8 cellular contexts compared by ENCODE assay signal in the genomic region with DNA sequence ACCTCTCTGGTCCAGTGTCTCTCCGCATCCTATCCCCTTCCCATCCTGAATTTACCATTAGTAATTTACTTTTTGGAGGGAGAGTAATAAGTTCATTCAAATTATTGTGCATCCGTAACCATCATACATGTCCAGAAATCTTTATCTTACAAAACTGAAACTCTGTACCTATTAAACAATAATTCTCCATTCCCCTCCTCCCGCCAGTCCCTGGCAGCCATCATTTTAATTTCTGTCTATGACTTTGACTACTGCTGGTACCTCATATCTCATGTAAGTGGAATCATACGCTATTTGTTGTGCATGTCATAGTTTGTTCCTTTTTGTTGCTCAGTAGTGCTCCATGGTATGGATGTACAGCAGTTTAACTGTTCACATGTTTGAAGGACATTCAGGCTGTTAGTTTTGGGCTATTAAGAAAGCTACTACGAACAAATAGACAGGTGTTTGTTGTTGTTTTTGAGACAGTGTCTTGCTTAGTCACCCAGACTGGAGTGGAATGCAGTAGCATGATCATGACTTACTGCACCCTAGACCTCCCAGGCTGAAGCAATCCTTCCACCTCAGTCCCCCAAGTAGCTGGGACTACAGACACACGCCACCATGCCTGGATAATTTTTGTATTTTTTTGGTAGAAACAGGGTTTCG. TPM values are rescaled to one million over a fixed set of nuclear protein-coding genes. Genes with fewer than 3 reads are reported as not detected.
DNase-seq lines count a peak whose midpoint lies in the region; TF ChIP-seq lines count a peak whose summit lies in the region.

No MANE protein-coding gene starts in this region.

- H3K9me3 Mint-ChIP-seq in dendritic cell treated with granulocyte-macrophage colony-stimulating factor and Interleukin-4, amounts not matched to agents 40 ng/mL and 50 ng/mL, for 4 days = no peaks in the 10 kb centered on the region

- no peak overlapping the region for H3K27ac ChIP-seq in OCI-LY1 (ENCODE audit: low read depth, low read length, poor library complexity, severe bottlenecking)

- H4K20me1 ChIP-seq in OCI-LY1 (ENCODE audit: insufficient read depth, low read length) = no peaks in the 10 kb centered on the region

- no peak overlapping the region for H3K27ac Mint-ChIP-seq in dendritic cell treated with granulocyte-macrophage colony-stimulating factor and Interleukin-4, amounts not matched to agents 40 ng/mL and 50 ng/mL, for 4 days

- peak overlapping the region; percentile 61 for H3K4me3 Mint-ChIP-seq in dendritic cell treated with granulocyte-macrophage colony-stimulating factor and Interleukin-4, amounts not matched to agents 40 ng/mL and 50 ng/mL, for 4 days

- H3K27me3 Mint-ChIP-seq in dendritic cell treated with granulocyte-macrophage colony-stimulating factor and Interleukin-4, amounts not matched to agents 40 ng/mL and 50 ng/mL, for 4 days = no peaks in the 10 kb centered on the region

- H2AFZ ChIP-seq in OCI-LY1 (ENCODE audit: low read length) = no peak overlapping the region
- no peak overlapping the region for H2AFZ ChIP-seq in neuron (ENCODE audit: low read depth, low read length)

- no peaks in the 10 kb centered on the region for H3F3A ChIP-seq in OCI-LY1 (ENCODE audit: insufficient read depth, low read length)

- H3K27me3 ChIP-seq in OCI-LY1 (ENCODE audit: insufficient read depth, low read length) (no peaks in the 10 kb centered on the region), neuron (ENCODE audit: insufficient read depth, low read length) (no peaks in the 10 kb centered on the region), BE2C (no peaks in the 10 kb centered on the region)

- peak; percentile 57 for DNase-seq in Daoy (ENCODE audit: low read depth)
- no peak for DNase-seq in activated gamma-delta T cell treated with Interleukin-2 at 50 U/mL for 16 hours
- no peak for DNase-seq in NCI-H748 treated with DMSO at 0.1 percent for 48 hours (lab: John Stamatoyannopoulos, UW)
- DNase-seq in superior temporal gyrus (ENCODE audit: extremely low spot score) = no peak
- no peak for DNase-seq in BE2C

- no peak overlapping the region for H3K9ac ChIP-seq in OCI-LY1 (ENCODE audit: low read length)

- intact Hi-C loops in dendritic cell treated with granulocyte-macrophage colony-stimulating factor and Interleukin-4, amounts not matched to agents 40 ng/mL and 50 ng/mL, for 4 days (cut with micrococcal nuclease) = loop anchor here (5.0 kb wide), 1 partner anchor 36 kb away; no protein-coding TSS in a partner anchor

- no peak for TF ChIP-seq CTCF in OCI-LY1 (IDR thresholded peaks at IDR 0.05; ENCODE audit: low read length)
- TF ChIP-seq CTCF in BE2C (IDR thresholded peaks at IDR 0.05; ENCODE audit: low read depth, low read length) = no peak

- peaks cover 28% of the 10 kb centered on the region for H3K4me1 ChIP-seq in OCI-LY1 (ENCODE audit: insufficient read depth, low read length, severe bottlenecking)
- peaks cover 33% of the 10 kb centered on the region for H3K4me1 ChIP-seq in neuron (ENCODE audit: insufficient read depth, low read length)
- no peaks in the 10 kb centered on the region for H3K4me1 ChIP-seq in BE2C

- H3K79me2 ChIP-seq in OCI-LY1 (ENCODE audit: insufficient read depth, low read length) = peaks cover 7% of the 10 kb centered on the region

- H3K4me2 ChIP-seq in OCI-LY1 (ENCODE audit: low read length) = 0 out of 2 replicates have a peak overlapping the region, but pooled peaks have one; percentile 92

- no peaks in the 10 kb centered on the region for H3K9me3 ChIP-seq in OCI-LY1 (ENCODE audit: low read length)
- H3K9me3 ChIP-seq in neuron (ENCODE audit: low read length) = no peaks in the 10 kb centered on the region
- no peaks in the 10 kb centered on the region for H3K9me3 ChIP-seq in BE2C

- no peaks in the 10 kb centered on the region for H3K9me2 ChIP-seq in OCI-LY1 (ENCODE audit: low read depth, low read length)

- peaks cover 53% of the 10 kb centered on the region for H3K4me1 Mint-ChIP-seq in dendritic cell treated with granulocyte-macrophage colony-stimulating factor and Interleukin-4, amounts not matched to agents 40 ng/mL and 50 ng/mL, for 4 days (ENCODE audit: low read depth)

- H3K36me3 Mint-ChIP-seq in dendritic cell treated with granulocyte-macrophage colony-stimulating factor and Interleukin-4, amounts not matched to agents 40 ng/mL and 50 ng/mL, for 4 days (ENCODE audit: low read depth) = peaks cover 28% of the 10 kb centered on the region

- H3K4me3 ChIP-seq in OCI-LY1 (ENCODE audit: low read depth, low read length, poor library complexity, severe bottlenecking) = no peak overlapping the region
- H3K4me3 ChIP-seq in neuron (ENCODE audit: low read length) = peak overlapping the region; percentile 87
- no peak overlapping the region for H3K4me3 ChIP-seq in BE2C (ENCODE audit: low read depth, low read length)

- H3K36me3 ChIP-seq in OCI-LY1 (ENCODE audit: insufficient read depth, low read length) (no peaks in the 10 kb centered on the region), neuron (ENCODE audit: insufficient read depth, low read length) (no peaks in the 10 kb centered on the region), BE2C (no peaks in the 10 kb centered on the region)

RNA-seq across cellular contexts. Expression of a gene that starts 2.0 kb away (rescaled TPM):
- 97.7 and 99.2 TPM in 2 replicates for total RNA-seq in Daoy (2014; rRNA removed; shearing (Covaris generic))
- 52.2 TPM for polyA plus RNA-seq in BE2C (2012; ENCODE audit: insufficient read depth, insufficient read length, low read depth)
